In genomic region chr10:124085680-124086079, GRCh38 we compare ENCODE assay signal across 26 cellular contexts. TPM values are rescaled to one million over a fixed set of nuclear protein-coding genes. Genes with fewer than 3 reads are reported as not detected.
A peak's percentile ranks its signal among the peaks of the same experiment; 100 is the strongest.
DNase-seq lines count a peak whose midpoint lies in the region; ATAC-seq and TF ChIP-seq lines count a peak whose summit lies in the region.
"Had no signal": no experiment of that assay in that cellular context is flagged by ENCODE, and none has a peak within 500 bp of the region (broad histone marks: within the 10 kb centered on the region; RNA-seq: fewer than 3 reads in every experiment).

No MANE protein-coding gene starts in this region.

- POLR2A ChIA-PET in MCF 10A (lab: Yijun Ruan, JAX), result interaction anchor here (1.1 to 1.7 kb wide), 3 partner anchors 8 to 89 kb away, joined by 3 to 5 read pairs (median 3); partner anchors contain the start of gene CHST15

- peaks cover 18% of the 10 kb centered on the region for H3K4me1 Mint-ChIP-seq in MCF 10A (ENCODE audit: insufficient read depth, unreplicated experiment)
- peaks cover 65% of the 10 kb centered on the region for H3K4me1 Mint-ChIP-seq in endothelial cell (ENCODE audit: unreplicated experiment)
- H3K4me1 Mint-ChIP-seq: activated CD4-positive, alpha-beta T cell treated with anti-CD3 and anti-CD28 coated beads, Interleukin-2, amount 10 ng/mL, durations not matched to agents 24 days and 14 days had no signal

- no peak for TF ChIP-seq POLR2A in breast epithelium (IDR thresholded peaks at IDR 0.05)

- H3K27ac Mint-ChIP-seq in MCF 10A (ENCODE audit: low read depth, unreplicated experiment), result no peak overlapping the region
- H3K27ac Mint-ChIP-seq in endothelial cell (ENCODE audit: unreplicated experiment), result no peak overlapping the region
- H3K27ac Mint-ChIP-seq: activated CD4-positive, alpha-beta T cell treated with anti-CD3 and anti-CD28 coated beads, Interleukin-2, amount 10 ng/mL, durations not matched to agents 24 days and 14 days; T-helper 2 cell treated with Interferon-gamma antibody and Interleukin-4, amounts not matched to agents 5 μg/mL and 100 μg/mL, for 36 hours had no signal

- H3K4me3 Mint-ChIP-seq in MCF 10A (ENCODE audit: unreplicated experiment) (no peak overlapping the region), endothelial cell (ENCODE audit: unreplicated experiment) (peak overlapping the region; percentile 62)
- H3K4me3 Mint-ChIP-seq: activated CD4-positive, alpha-beta T cell treated with anti-CD3 and anti-CD28 coated beads, Interleukin-2, amount 10 ng/mL, durations not matched to agents 24 days and 14 days; activated T-cell treated with anti-CD3 and anti-CD28 coated beads, Interleukin-2, amount 50 U/mL, for 4 hours; T-helper 2 cell treated with Interferon-gamma antibody and Interleukin-4, amounts not matched to agents 5 μg/mL and 100 μg/mL, for 36 hours had no signal

- BruUV-seq in MCF 10A (replicated peaks; lab: Mats Ljungman, UMichigan), result no TSS peak

- H3K27me3 Mint-ChIP-seq in MCF 10A (ENCODE audit: insufficient read depth, unreplicated experiment) (no peaks in the 10 kb centered on the region), endothelial cell (ENCODE audit: unreplicated experiment) (peaks cover 11% of the 10 kb centered on the region)

- peaks cover 5% of the 10 kb centered on the region for H3K36me3 Mint-ChIP-seq in MCF 10A (ENCODE audit: insufficient read depth, unreplicated experiment)
- H3K36me3 Mint-ChIP-seq in endothelial cell (ENCODE audit: low read depth, unreplicated experiment), result peaks cover 21% of the 10 kb centered on the region

- H3K9me3 Mint-ChIP-seq in MCF 10A (ENCODE audit: unreplicated experiment) (no peaks in the 10 kb centered on the region), endothelial cell (ENCODE audit: unreplicated experiment) (no peaks in the 10 kb centered on the region)
- H3K9me3 Mint-ChIP-seq: activated CD4-positive, alpha-beta T cell treated with anti-CD3 and anti-CD28 coated beads, Interleukin-2, amount 10 ng/mL, durations not matched to agents 24 days and 14 days; activated T-cell treated with anti-CD3 and anti-CD28 coated beads, Interleukin-2, amount 50 U/mL, for 4 hours; T-helper 2 cell treated with Interferon-gamma antibody and Interleukin-4, amounts not matched to agents 5 μg/mL and 100 μg/mL, for 36 hours had no signal

- H3K4me1 ChIP-seq in breast epithelium, result peaks cover 0 to 3% of the 10 kb centered on the region in 2 donors
- peaks cover 51 to 71% of the 10 kb centered on the region in 2 experiments for H3K4me1 ChIP-seq in neutrophil (ENCODE audit: control insufficient read depth in 1 of 2, insufficient read depth in 1 of 2, low read depth in 1 of 2, low read length in 1 of 2)

- H3K27ac ChIP-seq in breast epithelium (peak overlapping the region; percentile 7 to 69), neutrophil (peak overlapping the region; percentile 53)
- H3K27ac ChIP-seq: colonic mucosa, WERI-Rb-1 had no signal

- CTCF ChIA-PET in MCF 10A (lab: Yijun Ruan, JAX), result interaction anchor here (0.9 to 9.0 kb wide), 2 partner anchors 90 to 303 kb away, joined by 4 to 62 read pairs; no protein-coding TSS in a partner anchor

- H3K36me3 ChIP-seq in breast epithelium (no peaks in the 10 kb centered on the region), neutrophil (peaks cover 92% of the 10 kb centered on the region)
- H3K36me3 ChIP-seq: colonic mucosa, WERI-Rb-1 had no signal

- DNase-seq in breast epithelium (ENCODE audit: low spot score in 2 of 2), result no peak
- no peak for DNase-seq in MCF 10A (ENCODE audit: unreplicated experiment)
- no peak for DNase-seq in endothelial cell (ENCODE audit: low spot score)
- DNase-seq in DMS114 treated with DMSO at 0.1 percent for 48 hours (lab: John Stamatoyannopoulos, UW; ENCODE audit: unreplicated experiment), result no peak
- DNase-seq in activated T-cell treated with anti-CD3 and anti-CD28 coated beads, Interleukin-2, amount 50 U/mL, for 48 hours, result no peak
- no peak for DNase-seq in stimulated activated naive CD8-positive, alpha-beta T cell treated with anti-CD3 and anti-CD28 coated beads, Interleukin-15, Interleukin-2, amounts not matched to agents 100 U/mL and 50 U/mL, for 24 hours
- DNase-seq: 8988T; activated CD4-positive, alpha-beta T cell treated with anti-CD3 and anti-CD28 coated beads, Interleukin-2, amount 10 ng/mL, durations not matched to agents 24 days and 14 days; activated naive CD4-positive, alpha-beta T cell treated with Interleukin-2 at 50 U/mL for 16 hours; activated T-cell treated with anti-CD3 and anti-CD28 coated beads, Interleukin-2, amount 50 U/mL, for 4 hours; amniotic stem cell; colonic mucosa; GF-D8; GOT3; islet precursor cell; left ventricle myocardium superior; NCI-H146; NCI-H510A treated with DMSO at 0.1 percent for 48 hours; small intestine; stimulated activated CD4-positive, alpha-beta T cell treated with anti-CD3 and anti-CD28 coated beads, Interleukin-2, amount 100 ng/mL, for 24 hours; WERI-Rb-1 had no signal

- H3K27me3 ChIP-seq in breast epithelium (no peaks in the 10 kb centered on the region), neutrophil (peaks cover 14% of the 10 kb centered on the region)

- intact Hi-C loops in breast epithelium (cut with DNase I; ENCODE audit: low total_unique reads), result no loop called here
- intact Hi-C loops in MCF 10A (cut with micrococcal nuclease), result no loop called here

- H3K9me3 ChIP-seq in breast epithelium (no peaks in the 10 kb centered on the region), neutrophil (no peaks in the 10 kb centered on the region)
- H3K9me3 ChIP-seq: colonic mucosa had no signal

- TF ChIP-seq CTCF in breast epithelium (IDR thresholded peaks at IDR 0.05), result no peak
- no peak for TF ChIP-seq CTCF in MCF 10A (IDR thresholded peaks at IDR 0.05; ENCODE audit: unreplicated experiment)
- TF ChIP-seq CTCF in endothelial cell (IDR thresholded peaks at IDR 0.05; ENCODE audit: unreplicated experiment), result no peak
- no peak for TF ChIP-seq CTCF in neutrophil (IDR thresholded peaks at IDR 0.05)

- ATAC-seq in GM18909 (IDR thresholded peaks at IDR 0.05; ENCODE audit: poor library complexity, unreplicated experiment), result no peak
- ATAC-seq in stimulated activated naive CD8-positive, alpha-beta T cell treated with anti-CD3 and anti-CD28 coated beads, Interleukin-15, Interleukin-2, amounts not matched to agents 100 U/mL and 50 U/mL, for 24 hours, result no peak
- ATAC-seq: activated T-cell treated with anti-CD3 and anti-CD28 coated beads, Interleukin-2, amount 50 U/mL, for 4 hours; K562; left ventricle myocardium superior; SK-N-SH treated with all-trans-retinoic acid at 6 μM for 48 hours had no signal

- no peak overlapping the region for H3K4me3 ChIP-seq in breast epithelium
- no peak overlapping the region for H3K4me3 ChIP-seq in neutrophil (ENCODE audit: low read depth in 1 of 2, low read length in 1 of 2)
- H3K4me3 ChIP-seq: colonic mucosa, K562 had no signal

RNA-seq across cellular contexts. Expression of gene CHST15, which starts 7.7 kb away (rescaled TPM):
- total RNA-seq in breast epithelium, result 10 to 100 TPM; 19.0 to 57.8 (median 56.4) TPM
- 32.8 and 38.8 TPM in 2 replicates for total RNA-seq in MCF 10A (2022)
- total RNA-seq in endothelial cell (ENCODE audit: unreplicated experiment), result 148 TPM
